9 cellular contexts compared by ENCODE assay signal in the genomic region with DNA sequence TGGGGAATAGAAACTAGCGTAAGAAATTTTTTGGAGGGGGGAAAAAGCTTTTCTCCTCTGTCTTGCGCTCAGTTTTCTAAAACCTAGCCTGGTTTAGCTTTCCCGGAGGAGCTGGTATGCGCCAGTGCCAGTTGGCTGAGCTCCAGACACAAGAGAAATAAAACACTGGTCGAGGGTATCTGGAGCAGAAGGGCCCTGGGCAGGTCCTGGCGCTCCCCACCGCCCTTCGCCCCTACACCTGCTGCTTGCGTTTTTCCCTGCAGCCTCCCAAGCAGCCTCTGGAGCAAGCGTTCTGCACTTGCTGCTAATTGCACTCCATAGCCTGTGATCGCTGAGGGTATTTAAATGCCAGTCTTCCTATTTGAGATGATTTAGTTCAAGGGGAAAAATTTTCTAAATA. TPM values are rescaled to one million over a fixed set of nuclear protein-coding genes. Genes with fewer than 3 reads are reported as not detected.
DNase-seq lines count a peak whose midpoint lies in the region; ATAC-seq, FAIRE-seq and TF ChIP-seq lines count a peak whose summit lies in the region.
"Had no signal": no experiment of that assay in that cellular context is flagged by ENCODE, and none has a peak within 500 bp of the region (broad histone marks: within the 10 kb centered on the region; RNA-seq: fewer than 3 reads in every experiment).

No MANE protein-coding gene starts in this region.

- no peaks in the 10 kb centered on the region for H3K4me1 Mint-ChIP-seq in astrocyte (ENCODE audit: low read depth, unreplicated experiment)

- TF ChIP-seq RAD21 in IMR-90 (IDR thresholded peaks at IDR 0.05; ENCODE audit: low read length) = no peak

- H3K4me1 ChIP-seq in IMR-90 (ENCODE audit: control insufficient read depth, insufficient read depth, low read length) (no peaks in the 10 kb centered on the region), astrocyte (ENCODE audit: insufficient read depth, low read length) (peaks cover 11% of the 10 kb centered on the region), spleen (peaks cover 11 to 28% (median 17%) of the 10 kb centered on the region in 6 donors)

- BruUV-seq in IMR-90 (replicated peaks; lab: Mats Ljungman, UMichigan) = no TSS peak

- no peaks in the 10 kb centered on the region; the same call in 1 of the 2 replicates for H3K27me3 ChIP-seq in IMR-90 (ENCODE audit: control insufficient read depth, insufficient read depth, low read length)
- no peaks in the 10 kb centered on the region for H3K27me3 ChIP-seq in astrocyte (ENCODE audit: insufficient read depth, low read length)
- H3K27me3 ChIP-seq in spleen (replicated peaks in 1 of 7) = peaks cover 3 to 35% (median 19%) of the 10 kb centered on the region in 7 donors

- H3K4me3 ChIP-seq in IMR-90 (ENCODE audit: insufficient read depth, low read depth, low read length) = peak overlapping the region; percentile 5; the same call in 1 of the 2 replicates
- H3K4me3 ChIP-seq in astrocyte (ENCODE audit: insufficient read depth, low read depth, low read length) = peak overlapping the region; percentile 58
- H3K4me3 ChIP-seq in iPS-11a (ENCODE audit: low read depth, low read length) = peak overlapping the region; percentile 65
- peak overlapping the region in 4 of 8 donors; percentile 28 to 65 (median 32) for H3K4me3 ChIP-seq in spleen

- no peak overlapping the region for H3K56ac ChIP-seq in IMR-90 (ENCODE audit: extremely low read depth, insufficient read depth, low read length)

- H2AK5ac ChIP-seq in IMR-90 (ENCODE audit: low read depth, low read length) = no peak overlapping the region

- no peaks in the 10 kb centered on the region for H3K9me1 ChIP-seq in IMR-90 (ENCODE audit: insufficient read depth, low read length)

- H3K36me3 ChIP-seq in IMR-90 (ENCODE audit: control insufficient read depth, insufficient read depth, low read length) (no peaks in the 10 kb centered on the region; the same call in 1 of the 2 replicates), astrocyte (ENCODE audit: insufficient read depth, low read length) (no peaks in the 10 kb centered on the region), spleen (no peaks in the 10 kb centered on the region)

- H2BK20ac ChIP-seq in IMR-90 (ENCODE audit: low read depth, low read length) = no peak overlapping the region

- TF ChIP-seq CTCF in IMR-90 (conservative IDR thresholded peaks at IDR 0.05; ENCODE audit: low read depth, low read length) (no peak), astrocyte (IDR thresholded peaks at IDR 0.05; ENCODE audit: insufficient read depth, low read depth, low read length) (no peak), spleen (IDR thresholded peaks at IDR 0.05 in 8 of 11, conservative IDR thresholded peaks at IDR 0.05 in 3 of 11) (no peak)

- H3K27me3 Mint-ChIP-seq in astrocyte (ENCODE audit: low read depth, unreplicated experiment) = no peaks in the 10 kb centered on the region

- H4K5ac ChIP-seq in IMR-90 (ENCODE audit: low read depth, low read length) = no peak overlapping the region

- no peak overlapping the region for H3K23ac ChIP-seq in IMR-90 (ENCODE audit: low read depth, low read length)

- FAIRE-seq in astrocyte (lab: Jason Lieb, UNC) = no peak

- H3K9me3 ChIP-seq in IMR-90 (ENCODE audit: control insufficient read depth, insufficient read depth, low read length) (no peaks in the 10 kb centered on the region), astrocyte (ENCODE audit: insufficient read depth, low read depth, low read length) (no peaks in the 10 kb centered on the region), spleen (no peaks in the 10 kb centered on the region)

- peak overlapping the region; percentile 76 for H3K4me3 Mint-ChIP-seq in astrocyte (ENCODE audit: unreplicated experiment)

- no peak overlapping the region for H2BK5ac ChIP-seq in IMR-90 (ENCODE audit: low read depth, low read length, poor library complexity, severe bottlenecking)

- H3K27ac ChIP-seq in IMR-90 (ENCODE audit: insufficient read depth, low read length) = no peak overlapping the region
- H3K27ac ChIP-seq in astrocyte (ENCODE audit: low read depth, low read length) = no peak overlapping the region
- H3K27ac ChIP-seq in spleen = no peak overlapping the region

- H3K18ac ChIP-seq in IMR-90 (ENCODE audit: low read depth, low read length) = no peak overlapping the region

- CTCF ChIA-PET in IMR-90 (lab: Yijun Ruan, JAX) = no interaction called here

- intact Hi-C loops in IMR-90 (cut with micrococcal nuclease) (no loop called here), spleen (cut with DNase I; ENCODE audit: low total_unique reads) (no loop called here)

- WGBS in IMR-90 (ENCODE audit: extremely low coverage in 2 of 2, insufficient read length in 1 of 2), 2 experiments = 17% methylated on average over 1 of the region's 11 CpGs; no CpG with 5 or more reads in 1 of the 2 experiments
- 12 to 36% (median 17%) methylated on average over 11 of the region's 11 CpGs for WGBS in spleen, 5 donors

- H4K8ac ChIP-seq in IMR-90 (ENCODE audit: low read depth in 2 of 2, low read length in 2 of 2) = no peak overlapping the region

- no peak overlapping the region for H4K91ac ChIP-seq in IMR-90 (ENCODE audit: insufficient read depth, low read depth, low read length)

- no peak overlapping the region for H2BK15ac ChIP-seq in IMR-90 (ENCODE audit: low read depth, low read length)

- no peaks in the 10 kb centered on the region for H3K79me1 ChIP-seq in IMR-90 (ENCODE audit: low read depth in 1 of 2, low read length in 2 of 2)

- dilution Hi-C loops in IMR-90 (cut with HindIII; ENCODE audit: low sequenced_read_pairs, unreplicated experiment) = no loop called here

- H3K4me2 ChIP-seq in IMR-90 (ENCODE audit: low read depth, low read length) (peak overlapping the region; percentile 14; the same call in 1 of the 2 replicates), astrocyte (ENCODE audit: low read length) (peak overlapping the region; percentile 91)

- POLR2A ChIA-PET in IMR-90 (lab: Charles Lee; ENCODE audit: unreplicated experiment) = interaction anchor here (0.5 kb wide), 1 partner anchor 74 kb away, joined by 4 read pairs; no protein-coding TSS in a partner anchor

- H3K9ac ChIP-seq in IMR-90 (ENCODE audit: low read depth, low read length) (no peak overlapping the region), astrocyte (ENCODE audit: low read length) (peak overlapping the region; percentile 70)

- H3K27ac Mint-ChIP-seq in astrocyte (ENCODE audit: unreplicated experiment) = no peak overlapping the region

- no peaks in the 10 kb centered on the region for H3K36me3 Mint-ChIP-seq in astrocyte (ENCODE audit: low read depth, unreplicated experiment)

- no peak overlapping the region for H2BK120ac ChIP-seq in IMR-90 (ENCODE audit: low read depth, low read length)

- DNase-seq in IMR-90 (no peak), astrocyte (ENCODE audit: low read depth) (peak; percentile 5), spleen (peak; percentile 59), mesenteric fat pad (ENCODE audit: low spot score) (no peak), KBM-7 (no peak)
- DNase-seq: anterior cingulate cortex had no signal

- H4K20me1 ChIP-seq in IMR-90 (ENCODE audit: insufficient read depth, low read length) (no peaks in the 10 kb centered on the region), astrocyte (ENCODE audit: insufficient read depth, low read length) (no peaks in the 10 kb centered on the region)

- H3K79me2 ChIP-seq in astrocyte (ENCODE audit: insufficient read depth, low read length) = no peaks in the 10 kb centered on the region

- H3K4ac ChIP-seq in IMR-90 (ENCODE audit: low read depth, low read length) = no peak overlapping the region

- no peak overlapping the region for H3K14ac ChIP-seq in IMR-90 (replicated peaks; ENCODE audit: low read depth, low read length)

- no peak for ATAC-seq in IMR-90 (ENCODE audit: low read depth)
- no peak for ATAC-seq in HG02678 (IDR thresholded peaks at IDR 0.05; ENCODE audit: unreplicated experiment)
- ATAC-seq in HG02642 (IDR thresholded peaks at IDR 0.05; ENCODE audit: poor library complexity, unreplicated experiment) = no peak

- in situ Hi-C loops in IMR-90 (cut with MboI; ENCODE audit: low sequenced_read_pairs) (no loop called here), KBM-7 (cut with MboI; ENCODE audit: low pct_unique_long_range_greater_than_20kb, low sequenced_read_pairs) (no loop called here)

- no peak for TF ChIP-seq POLR2A in IMR-90 (IDR thresholded peaks at IDR 0.05; ENCODE audit: low read depth, low read length)
- TF ChIP-seq POLR2A in spleen (IDR thresholded peaks at IDR 0.05) = no peak

- H3K9me3 Mint-ChIP-seq in astrocyte (ENCODE audit: unreplicated experiment) = no peaks in the 10 kb centered on the region

- H2AFZ ChIP-seq in IMR-90 (replicated peaks; ENCODE audit: low read length, poor library complexity) (peak overlapping the region; percentile 65), astrocyte (ENCODE audit: low read depth, low read length) (no peak overlapping the region)

- H2AK9ac ChIP-seq in IMR-90 (replicated peaks; ENCODE audit: low read depth, low read length, poor library complexity) = peak overlapping the region; percentile 56

TF ChIP-seq in IMR-90, 13 proteins besides CTCF, POLR2A, EP300 and RAD21:
- no peak for TF ChIP-seq FOS (IDR thresholded peaks at IDR 0.05; ENCODE audit: low read depth, low read length)
- no peak for TF ChIP-seq RFX5 (IDR thresholded peaks at IDR 0.05; ENCODE audit: low read depth, low read length)
- TF ChIP-seq CHD1 (IDR thresholded peaks at IDR 0.05; ENCODE audit: low read depth, low read length) = no peak

RNA-seq across cellular contexts. Expression of a gene that starts 0.8 kb away (rescaled TPM):
- total RNA-seq in IMR-90 (2012; rRNA removed) (0.36 and 1.1 TPM in 2 replicates), astrocyte (0.14 and 0.30 TPM in 2 replicates), spleen (10 to 100 TPM in 1 of 7 donors, 1 to 10 TPM in 3, under 1 TPM in 3; 0.13 to 12.3 (median 1.3) TPM), mesenteric fat pad (4.1 TPM)
- polyA plus RNA-seq in IMR-90 (2012; rRNA removed) (0.14 and 0.26 TPM in 2 replicates), spleen (under 1 TPM; 0.03 to 0.17 (median 0.07) TPM)
- polyA plus RNA-seq in IMR-90 (2012; cell fraction: cytosol; rRNA removed) = 0.07 and 0.21 TPM in 2 replicates
- 0.30 and 1.1 TPM in 2 replicates for polyA plus RNA-seq in IMR-90 (2012; cell fraction: nucleus; rRNA removed; ENCODE audit: low replicate concordance)

RNA-seq across cellular contexts. Expression of a gene that starts 57.5 kb away (rescaled TPM):
- total RNA-seq in IMR-90 (2012; rRNA removed) (0.18 TPM in 1 of 2 replicates, not detected in the other), astrocyte (0.54 and 0.77 TPM in 2 replicates), spleen (1 to 10 TPM in 1 of 7 donors, under 1 TPM in 1, not detected in 5; 0.46 to 1.2 TPM), mesenteric fat pad (not detected)
- polyA plus RNA-seq in IMR-90 (2012; rRNA removed) (not detected in 2 replicates), spleen (under 1 TPM in 1 of 3 donors, not detected in 2; 0.05 TPM)
- not detected in 2 replicates for polyA plus RNA-seq in IMR-90 (2012; cell fraction: cytosol; rRNA removed)
- polyA plus RNA-seq in IMR-90 (2012; cell fraction: nucleus; rRNA removed; ENCODE audit: low replicate concordance) = not detected in 2 replicates

Comparison
In these comparisons a context has a peak if more than half of its experiments do, and no peak if none do; other contexts are left out.
1. DNase-seq: peak in astrocyte (single experiment) and spleen (single experiment); none in IMR-90 (single experiment), mesenteric fat pad (single experiment) and KBM-7 (single experiment).